Comparison of ENCODE assay signal across 1 cellular context in the genomic region with DNA sequence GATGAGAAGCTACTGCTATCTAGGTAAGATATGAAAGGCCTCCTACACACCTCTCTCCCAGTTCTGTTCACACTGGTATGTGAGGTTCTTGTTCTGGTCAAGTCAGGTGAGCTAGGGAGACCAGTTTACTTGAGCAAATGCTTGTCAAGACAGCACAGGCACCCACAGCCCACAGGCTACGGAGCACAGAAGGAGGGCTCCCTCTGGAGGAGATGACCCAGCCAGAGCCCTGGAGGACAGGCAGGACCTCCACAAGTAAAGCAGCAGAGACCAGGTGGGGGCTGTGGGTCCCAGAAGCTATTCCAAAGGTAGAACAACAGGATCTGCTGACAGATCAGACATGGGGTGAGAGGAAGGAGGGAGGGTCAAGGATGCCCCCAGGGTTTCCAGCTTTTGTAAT.
TF ChIP-seq lines count a peak whose summit lies in the region.

No MANE protein-coding gene starts in this region.

TF ChIP-seq in HepG2, 621 proteins besides CTCF, POLR2A, EP300 and RAD21 (continued from another document and continues in another):
- TF ChIP-seq, protein P1, sequence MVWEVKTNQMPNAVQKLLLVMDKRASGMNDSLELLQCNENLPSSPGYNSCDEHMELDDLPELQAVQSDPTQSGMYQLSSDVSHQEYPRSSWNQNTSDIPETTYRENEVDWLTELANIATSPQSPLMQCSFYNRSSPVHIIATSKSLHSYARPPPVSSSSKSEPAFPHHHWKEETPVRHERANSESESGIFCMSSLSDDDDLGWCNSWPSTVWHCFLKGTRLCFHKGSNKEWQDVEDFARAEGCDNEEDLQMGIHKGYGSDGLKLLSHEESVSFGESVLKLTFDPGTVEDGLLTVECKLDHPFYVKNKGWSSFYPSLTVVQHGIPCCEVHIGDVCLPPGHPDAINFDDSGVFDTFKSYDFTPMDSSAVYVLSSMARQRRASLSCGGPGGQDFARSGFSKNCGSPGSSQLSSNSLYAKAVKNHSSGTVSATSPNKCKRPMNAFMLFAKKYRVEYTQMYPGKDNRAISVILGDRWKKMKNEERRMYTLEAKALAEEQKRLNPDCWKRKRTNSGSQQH (CRISPR knock-in tag; IDR thresholded peaks at IDR 0.05; ENCODE audit: low read depth) = no peak
- TF ChIP-seq ZKSCAN1 (IDR thresholded peaks at IDR 0.05; ENCODE audit: low read length) (no peak), NR2F6 (IDR thresholded peaks at IDR 0.05) (0 out of 2 replicates have a peak, but pooled peaks have one; percentile 8), NR2F6 (CRISPR knock-in tag; IDR thresholded peaks at IDR 0.05) (no peak), SAP130 (CRISPR knock-in tag; IDR thresholded peaks at IDR 0.05; ENCODE audit: low read depth) (0 out of 2 replicates have a peak, but pooled peaks have one; percentile 33), HNRNPUL1 (IDR thresholded peaks at IDR 0.05; ENCODE audit: low read depth, low read length) (no peak), ZNF770 (CRISPR knock-in tag; IDR thresholded peaks at IDR 0.05) (peak; percentile 66; the same call in 1 of the 2 replicates), ZNF446 (CRISPR knock-in tag; IDR thresholded peaks at IDR 0.05) (no peak), TEAD3 (CRISPR knock-in tag; optimal IDR thresholded peaks at IDR 0.05; ENCODE audit: borderline replicate concordance) (peak; percentile 17), ZNF574 (CRISPR knock-in tag; IDR thresholded peaks at IDR 0.05) (peak; percentile 37; the same call in 1 of the 2 replicates), GABPB1 (CRISPR knock-in tag; IDR thresholded peaks at IDR 0.05) (no peak), REPIN1 (CRISPR knock-in tag; IDR thresholded peaks at IDR 0.05; ENCODE audit: borderline replicate concordance, low read depth) (no peak), JDP2 (CRISPR knock-in tag; IDR thresholded peaks at IDR 0.05; ENCODE audit: borderline replicate concordance) (no peak), IRF2 (CRISPR knock-in tag; IDR thresholded peaks at IDR 0.05) (0 out of 2 replicates have a peak, but pooled peaks have one; percentile 15), JUNB (CRISPR knock-in tag; IDR thresholded peaks at IDR 0.05; ENCODE audit: borderline replicate concordance) (no peak), CEBPB (IDR thresholded peaks at IDR 0.05; ENCODE audit: borderline replicate concordance, low read depth, low read length) (peak; percentile 29; the same call in 1 of the 2 replicates), ZFP91 (CRISPR knock-in tag; IDR thresholded peaks at IDR 0.05; ENCODE audit: borderline replicate concordance) (peak; percentile 13; the same call in 1 of the 2 replicates), LCORL (IDR thresholded peaks at IDR 0.05) (no peak), LCORL (CRISPR knock-in tag; IDR thresholded peaks at IDR 0.05) (0 out of 2 replicates have a peak, but pooled peaks have one; percentile 31), ZBTB21 (CRISPR knock-in tag; IDR thresholded peaks at IDR 0.05) (no peak), TFE3 (CRISPR knock-in tag; IDR thresholded peaks at IDR 0.05) (no peak), ARID2 (CRISPR knock-in tag; IDR thresholded peaks at IDR 0.05; ENCODE audit: borderline replicate concordance) (no peak), FOXC1 (CRISPR knock-in tag; IDR thresholded peaks at IDR 0.05; ENCODE audit: borderline replicate concordance) (0 out of 2 replicates have a peak, but pooled peaks have one; percentile 22), ZKSCAN5 (CRISPR knock-in tag; IDR thresholded peaks at IDR 0.05) (0 out of 2 replicates have a peak, but pooled peaks have one; percentile 39), ZFX (CRISPR knock-in tag; IDR thresholded peaks at IDR 0.05; ENCODE audit: low read depth) (peak; percentile 23; the same call in 1 of the 2 replicates), ZNF383 (CRISPR knock-in tag; IDR thresholded peaks at IDR 0.05; ENCODE audit: borderline replicate concordance) (0 out of 2 replicates have a peak, but pooled peaks have one; percentile 43), ZNF839 (CRISPR knock-in tag; IDR thresholded peaks at IDR 0.05; ENCODE audit: borderline replicate concordance) (no peak), STAG1 (CRISPR knock-in tag; IDR thresholded peaks at IDR 0.05) (peak; percentile 88), MEIS1 (CRISPR knock-in tag; IDR thresholded peaks at IDR 0.05; ENCODE audit: borderline replicate concordance) (0 out of 2 replicates have a peak, but pooled peaks have one; percentile 24), SMYD3 (CRISPR knock-in tag; IDR thresholded peaks at IDR 0.05) (no peak), ZNF569 (CRISPR knock-in tag; IDR thresholded peaks at IDR 0.05; ENCODE audit: borderline replicate concordance) (no peak), PAWR (CRISPR knock-in tag; IDR thresholded peaks at IDR 0.05; ENCODE audit: borderline replicate concordance) (no peak), MAFF (IDR thresholded peaks at IDR 0.05; ENCODE audit: low read depth, low read length) (no peak)
- TF ChIP-seq, protein P2, sequence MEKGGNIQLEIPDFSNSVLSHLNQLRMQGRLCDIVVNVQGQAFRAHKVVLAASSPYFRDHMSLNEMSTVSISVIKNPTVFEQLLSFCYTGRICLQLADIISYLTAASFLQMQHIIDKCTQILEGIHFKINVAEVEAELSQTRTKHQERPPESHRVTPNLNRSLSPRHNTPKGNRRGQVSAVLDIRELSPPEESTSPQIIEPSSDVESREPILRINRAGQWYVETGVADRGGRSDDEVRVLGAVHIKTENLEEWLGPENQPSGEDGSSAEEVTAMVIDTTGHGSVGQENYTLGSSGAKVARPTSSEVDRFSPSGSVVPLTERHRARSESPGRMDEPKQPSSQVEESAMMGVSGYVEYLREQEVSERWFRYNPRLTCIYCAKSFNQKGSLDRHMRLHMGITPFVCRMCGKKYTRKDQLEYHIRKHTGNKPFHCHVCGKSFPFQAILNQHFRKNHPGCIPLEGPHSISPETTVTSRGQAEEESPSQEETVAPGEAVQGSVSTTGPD (CRISPR knock-in tag; IDR thresholded peaks at IDR 0.05) = no peak
- TF ChIP-seq, protein P3, sequence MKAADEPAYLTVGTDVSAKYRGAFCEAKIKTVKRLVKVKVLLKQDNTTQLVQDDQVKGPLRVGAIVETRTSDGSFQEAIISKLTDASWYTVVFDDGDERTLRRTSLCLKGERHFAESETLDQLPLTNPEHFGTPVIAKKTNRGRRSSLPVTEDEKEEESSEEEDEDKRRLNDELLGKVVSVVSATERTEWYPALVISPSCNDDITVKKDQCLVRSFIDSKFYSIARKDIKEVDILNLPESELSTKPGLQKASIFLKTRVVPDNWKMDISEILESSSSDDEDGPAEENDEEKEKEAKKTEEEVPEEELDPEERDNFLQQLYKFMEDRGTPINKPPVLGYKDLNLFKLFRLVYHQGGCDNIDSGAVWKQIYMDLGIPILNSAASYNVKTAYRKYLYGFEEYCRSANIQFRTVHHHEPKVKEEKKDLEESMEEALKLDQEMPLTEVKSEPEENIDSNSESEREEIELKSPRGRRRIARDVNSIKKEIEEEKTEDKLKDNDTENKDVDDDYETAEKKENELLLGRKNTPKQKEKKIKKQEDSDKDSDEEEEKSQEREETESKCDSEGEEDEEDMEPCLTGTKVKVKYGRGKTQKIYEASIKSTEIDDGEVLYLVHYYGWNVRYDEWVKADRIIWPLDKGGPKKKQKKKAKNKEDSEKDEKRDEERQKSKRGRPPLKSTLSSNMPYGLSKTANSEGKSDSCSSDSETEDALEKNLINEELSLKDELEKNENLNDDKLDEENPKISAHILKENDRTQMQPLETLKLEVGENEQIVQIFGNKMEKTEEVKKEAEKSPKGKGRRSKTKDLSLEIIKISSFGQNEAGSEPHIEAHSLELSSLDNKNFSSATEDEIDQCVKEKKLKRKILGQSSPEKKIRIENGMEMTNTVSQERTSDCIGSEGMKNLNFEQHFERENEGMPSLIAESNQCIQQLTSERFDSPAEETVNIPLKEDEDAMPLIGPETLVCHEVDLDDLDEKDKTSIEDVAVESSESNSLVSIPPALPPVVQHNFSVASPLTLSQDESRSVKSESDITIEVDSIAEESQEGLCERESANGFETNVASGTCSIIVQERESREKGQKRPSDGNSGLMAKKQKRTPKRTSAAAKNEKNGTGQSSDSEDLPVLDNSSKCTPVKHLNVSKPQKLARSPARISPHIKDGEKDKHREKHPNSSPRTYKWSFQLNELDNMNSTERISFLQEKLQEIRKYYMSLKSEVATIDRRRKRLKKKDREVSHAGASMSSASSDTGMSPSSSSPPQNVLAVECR (CRISPR knock-in tag; IDR thresholded peaks at IDR 0.05; ENCODE audit: borderline replicate concordance) = 0 out of 2 replicates have a peak, but pooled peaks have one; percentile 13
- TF ChIP-seq, protein P4, sequence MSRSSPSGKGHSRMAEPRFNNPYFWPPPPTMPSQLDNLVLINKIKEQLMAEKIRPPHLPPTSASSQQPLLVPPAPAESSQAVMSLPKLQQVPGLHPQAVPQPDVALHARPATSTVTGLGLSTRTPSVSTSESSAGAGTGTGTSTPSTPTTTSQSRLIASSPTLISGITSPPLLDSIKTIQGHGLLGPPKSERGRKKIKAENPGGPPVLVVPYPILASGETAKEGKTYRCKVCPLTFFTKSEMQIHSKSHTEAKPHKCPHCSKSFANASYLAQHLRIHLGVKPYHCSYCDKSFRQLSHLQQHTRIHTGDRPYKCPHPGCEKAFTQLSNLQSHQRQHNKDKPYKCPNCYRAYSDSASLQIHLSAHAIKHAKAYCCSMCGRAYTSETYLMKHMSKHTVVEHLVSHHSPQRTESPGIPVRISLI (CRISPR knock-in tag; IDR thresholded peaks at IDR 0.05; ENCODE audit: borderline replicate concordance) = peak; percentile 73
- TF ChIP-seq, protein P5, sequence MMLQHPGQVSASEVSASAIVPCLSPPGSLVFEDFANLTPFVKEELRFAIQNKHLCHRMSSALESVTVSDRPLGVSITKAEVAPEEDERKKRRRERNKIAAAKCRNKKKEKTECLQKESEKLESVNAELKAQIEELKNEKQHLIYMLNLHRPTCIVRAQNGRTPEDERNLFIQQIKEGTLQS (CRISPR knock-in tag; IDR thresholded peaks at IDR 0.05) = no peak
